2 cellular contexts compared by ENCODE assay signal in genomic region chr14:26634946-26635345, GRCh38. TPM values are rescaled to one million over a fixed set of nuclear protein-coding genes. Genes with fewer than 3 reads are reported as not detected.
"Had no signal": no experiment of that assay in that cellular context is flagged by ENCODE, and none has a peak within 500 bp of the region (broad histone marks: within the 10 kb centered on the region; RNA-seq: fewer than 3 reads in every experiment).

No MANE protein-coding gene starts in this region.

RNA-seq across cellular contexts. Expression of gene NOVA1, which starts 37.1 kb away (rescaled TPM):
- total RNA-seq: activated CD4-positive, alpha-beta T cell treated with anti-CD3 and anti-CD28 coated beads, Interleukin-2, amount 10 ng/mL, durations not matched to agents 7 days and 5 days; activated CD8-positive, alpha-beta T cell treated with anti-CD3 and anti-CD28 coated beads, Interleukin-2, amount 10 ng/mL, durations not matched to agents 7 days and 5 days had no signal
